ENCODE assay signal across 1 cellular context in the genomic region with DNA sequence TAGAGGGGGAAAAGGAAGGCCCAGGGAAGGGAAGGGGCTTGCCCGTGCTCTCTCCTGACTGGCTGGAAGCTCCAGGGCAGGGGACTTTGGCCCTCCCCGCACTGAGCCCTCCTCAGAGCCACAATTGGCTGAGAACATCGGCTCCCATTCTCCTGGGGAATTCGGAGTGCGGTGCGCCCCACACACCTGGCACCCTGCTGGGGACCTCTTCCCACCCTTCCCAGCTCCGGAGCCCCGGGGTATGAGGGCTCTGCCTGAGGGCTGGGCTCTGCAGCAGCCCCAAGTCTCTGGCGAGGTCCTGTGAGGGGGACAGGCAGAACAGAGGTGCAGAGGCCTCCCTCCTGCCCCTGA.
TF ChIP-seq lines count a peak whose summit lies in the region.

No MANE protein-coding gene starts in this region.

TF ChIP-seq in WTC11, 78 proteins besides CTCF, POLR2A, EP300 and RAD21 (continued from another document):
- no peak for TF ChIP-seq NR2C2 (CRISPR knock-in tag; IDR thresholded peaks at IDR 0.05)
- no peak for TF ChIP-seq OVOL2 (CRISPR knock-in tag; IDR thresholded peaks at IDR 0.05; ENCODE audit: borderline replicate concordance)
- no peak for TF ChIP-seq ZNF396 (CRISPR knock-in tag; IDR thresholded peaks at IDR 0.05; ENCODE audit: borderline replicate concordance)
- TF ChIP-seq SP1 (CRISPR knock-in tag; conservative IDR thresholded peaks at IDR 0.05), result no peak
- TF ChIP-seq ZNF263 (CRISPR knock-in tag; IDR thresholded peaks at IDR 0.05; ENCODE audit: low read depth), result no peak
- no peak for TF ChIP-seq ZNF219 (CRISPR knock-in tag; IDR thresholded peaks at IDR 0.05; ENCODE audit: borderline replicate concordance)
- no peak for TF ChIP-seq ZNF423 (CRISPR knock-in tag; IDR thresholded peaks at IDR 0.05)
- TF ChIP-seq HMGXB4 (CRISPR knock-in tag; IDR thresholded peaks at IDR 0.05), result no peak
